Comparison of ENCODE assay signal across 1 cellular context in the genomic region with DNA sequence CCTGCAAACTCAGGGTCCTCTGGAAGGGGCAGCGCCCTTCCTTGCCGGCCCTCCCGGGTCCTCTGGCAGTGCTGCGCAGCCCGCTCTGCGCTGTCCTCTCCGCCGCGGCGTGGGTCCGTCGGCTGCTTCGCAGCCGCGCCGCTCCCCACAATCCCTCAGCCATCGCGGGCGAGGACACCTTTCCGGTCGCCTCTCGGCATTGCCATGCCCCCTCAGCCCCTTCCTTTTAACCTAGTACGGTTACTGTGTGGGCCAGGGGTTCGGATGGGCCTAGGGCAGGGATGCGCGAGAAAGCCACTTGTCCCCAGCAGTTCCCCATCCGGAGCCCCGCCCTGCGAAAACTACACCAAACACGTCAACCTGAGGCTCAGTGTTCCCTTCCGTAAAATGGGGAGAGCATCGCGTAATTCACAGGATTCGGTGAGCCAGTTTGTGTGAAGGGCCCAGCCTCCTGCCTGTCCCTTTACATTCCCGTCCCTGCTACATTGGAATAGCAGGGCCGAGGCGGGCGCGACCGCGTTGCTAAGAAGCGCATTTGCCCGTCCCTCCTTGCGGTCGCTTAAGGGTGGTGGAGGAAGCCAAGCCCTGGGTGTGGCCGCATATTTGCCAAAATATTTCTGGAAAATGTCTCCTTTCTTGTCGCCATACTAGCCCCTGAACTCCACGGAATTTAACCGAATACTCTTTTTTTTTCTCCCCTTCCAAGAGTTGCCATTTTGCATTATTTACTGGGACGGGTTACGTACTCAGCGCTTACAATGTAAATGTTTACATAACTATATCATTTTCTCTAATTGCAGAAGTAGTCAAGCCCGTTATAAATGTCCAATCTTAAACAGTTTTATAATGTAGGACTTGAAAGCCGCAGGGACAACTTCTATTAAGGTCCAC.
TF ChIP-seq lines count a peak whose summit lies in the region.

No MANE protein-coding gene starts in this region.

TF ChIP-seq in H1, 55 proteins besides CTCF, POLR2A, EP300 and RAD21:
- TF ChIP-seq NRF1 (IDR thresholded peaks at IDR 0.05; ENCODE audit: low read depth, low read length) (no peak), EZH2 (IDR thresholded peaks at IDR 0.05; ENCODE audit: low read depth, low read length, severe bottlenecking) (peak; percentile 72), KDM5A (IDR thresholded peaks at IDR 0.05; ENCODE audit: low read length) (no peak), BCL11A (IDR thresholded peaks at IDR 0.05; ENCODE audit: low read depth in 2 of 2, low read length in 2 of 2) (no peak), RBBP5 (IDR thresholded peaks at IDR 0.05; ENCODE audit: borderline replicate concordance, low read depth, low read length) (0 out of 2 replicates have a peak, but pooled peaks have one; percentile 13), SIN3A (conservative IDR thresholded peaks at IDR 0.05 in 1 of 2, IDR thresholded peaks at IDR 0.05 in 1 of 2; ENCODE audit: low read depth in 1 of 2, low read length in 2 of 2) (no peak), TEAD4 (IDR thresholded peaks at IDR 0.05; ENCODE audit: low read depth, low read length) (0 out of 2 replicates have a peak, but pooled peaks have one; percentile 3), CREB1 (IDR thresholded peaks at IDR 0.05) (0 out of 2 replicates have a peak, but pooled peaks have one; percentile 39), KDM1A (IDR thresholded peaks at IDR 0.05; ENCODE audit: borderline replicate concordance, low read length) (peak; percentile 97), BRCA1 (IDR thresholded peaks at IDR 0.05; ENCODE audit: low read depth, low read length) (no peak), SUZ12 (IDR thresholded peaks at IDR 0.05; ENCODE audit: low read length) (peak; percentile 75; the same call in 1 of the 2 replicates)
